In the genomic region with DNA sequence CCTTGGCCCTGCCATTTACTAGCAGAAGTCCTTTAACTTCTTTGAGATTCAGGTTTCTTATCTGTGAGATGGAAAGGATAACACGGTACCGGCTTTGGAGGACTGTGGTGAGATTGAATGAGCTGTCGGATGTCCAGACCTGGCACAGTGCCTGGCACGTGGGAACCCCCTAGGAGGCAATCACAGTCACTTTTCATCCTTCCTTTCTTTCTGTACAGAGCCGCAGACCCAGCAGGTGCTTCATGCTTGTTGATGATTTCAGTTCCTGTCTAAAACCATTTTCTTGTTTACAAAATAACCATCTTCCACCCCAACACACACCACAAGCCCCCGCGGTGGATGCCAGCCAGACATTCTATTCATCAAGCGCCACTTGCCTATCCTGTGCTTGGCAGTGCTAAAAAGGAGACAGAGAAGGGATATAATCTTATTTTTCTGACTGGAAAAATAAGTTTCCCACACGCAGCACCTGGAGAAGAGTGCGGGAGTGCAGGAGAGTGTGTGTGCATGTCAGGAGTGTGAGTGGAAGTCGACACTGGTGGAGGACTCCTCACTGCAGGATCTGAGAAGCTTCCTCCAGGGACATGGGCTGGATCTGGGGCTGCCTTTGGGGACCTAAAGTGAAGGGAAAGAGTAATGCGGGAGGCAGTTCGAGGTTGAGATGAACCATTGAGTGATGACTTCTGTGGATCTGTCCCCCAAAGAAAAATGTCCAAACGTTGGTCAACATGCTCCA, we compare ENCODE assay signal across 8 cellular contexts.
DNase-seq lines count a peak whose midpoint lies in the region; ATAC-seq, FAIRE-seq and TF ChIP-seq lines count a peak whose summit lies in the region.

No MANE protein-coding gene starts in this region.

- H3K27ac ChIP-seq in CD4-positive, CD25-positive, alpha-beta regulatory T cell (ENCODE audit: insufficient read depth, low read length, poor library complexity, severe bottlenecking) = no peak overlapping the region
- no peak overlapping the region for H3K27ac ChIP-seq in vagina

- TF ChIP-seq POLR2A in vagina (IDR thresholded peaks at IDR 0.05) = no peak
- TF ChIP-seq POLR2A in H54 (IDR thresholded peaks at IDR 0.05; ENCODE audit: low read depth, low read length) = no peak

- POLR2A ChIA-PET in activated CD8-positive, alpha-beta T cell treated with anti-CD3 and anti-CD28 coated beads, Interleukin-2, amount 10 ng/mL, durations not matched to agents 7 days and 5 days (lab: Charles Lee) = interaction anchor here (0.6 kb wide), 1 partner anchor 27 kb away, joined by 3 read pairs; no protein-coding TSS in a partner anchor

- ATAC-seq in CD4-positive, CD25-positive, alpha-beta regulatory T cell (ENCODE audit: low read depth in 2 of 2) = no peak
- ATAC-seq in GM19035 (IDR thresholded peaks at IDR 0.05; ENCODE audit: unreplicated experiment) = peak; percentile 54
- peak; percentile 48 for ATAC-seq in HG03064 (IDR thresholded peaks at IDR 0.05; ENCODE audit: low read depth, unreplicated experiment)
- ATAC-seq in activated CD8-positive, alpha-beta T cell treated with anti-CD3 and anti-CD28 coated beads, Interleukin-2, amount 10 ng/mL, durations not matched to agents 7 days and 5 days = no peak

- no peak overlapping the region for H3K4me3 ChIP-seq in CD4-positive, CD25-positive, alpha-beta regulatory T cell (ENCODE audit: low read depth, low read length)
- no peak overlapping the region for H3K4me3 ChIP-seq in vagina

- H3K36me3 ChIP-seq in CD4-positive, CD25-positive, alpha-beta regulatory T cell (ENCODE audit: control insufficient read depth, insufficient read depth, low read length) = peaks cover 24% of the 10 kb centered on the region
- no peaks in the 10 kb centered on the region for H3K36me3 ChIP-seq in vagina

- intact Hi-C loops in vagina (cut with DNase I) = no loop called here

- H3K4me1 Mint-ChIP-seq in CD4-positive, CD25-positive, alpha-beta regulatory T cell = peaks cover 35 to 87% (median 51%) of the 10 kb centered on the region in 4 donors
- H3K4me1 Mint-ChIP-seq in activated CD8-positive, alpha-beta T cell treated with anti-CD3 and anti-CD28 coated beads, Interleukin-2, amount 10 ng/mL, durations not matched to agents 7 days and 5 days (ENCODE audit: low read depth) = peaks cover 71% of the 10 kb centered on the region

- peak overlapping the region; percentile 76 to 90 (median 85) for H3K27ac Mint-ChIP-seq in CD4-positive, CD25-positive, alpha-beta regulatory T cell
- H3K27ac Mint-ChIP-seq in activated CD8-positive, alpha-beta T cell treated with anti-CD3 and anti-CD28 coated beads, Interleukin-2, amount 10 ng/mL, durations not matched to agents 7 days and 5 days = peak overlapping the region; percentile 36

- H3K36me3 Mint-ChIP-seq in CD4-positive, CD25-positive, alpha-beta regulatory T cell = peaks cover 39% of the 10 kb centered on the region
- H3K36me3 Mint-ChIP-seq in activated CD8-positive, alpha-beta T cell treated with anti-CD3 and anti-CD28 coated beads, Interleukin-2, amount 10 ng/mL, durations not matched to agents 7 days and 5 days (ENCODE audit: low read depth) = peaks cover 60% of the 10 kb centered on the region

- H3K9me3 ChIP-seq in CD4-positive, CD25-positive, alpha-beta regulatory T cell (ENCODE audit: control insufficient read depth in 2 of 2, low read length in 2 of 2) = no peaks in the 10 kb centered on the region
- H3K9me3 ChIP-seq in vagina = no peaks in the 10 kb centered on the region

- H3K27me3 Mint-ChIP-seq in CD4-positive, CD25-positive, alpha-beta regulatory T cell = no peaks in the 10 kb centered on the region
- no peaks in the 10 kb centered on the region for H3K27me3 Mint-ChIP-seq in activated CD8-positive, alpha-beta T cell treated with anti-CD3 and anti-CD28 coated beads, Interleukin-2, amount 10 ng/mL, durations not matched to agents 7 days and 5 days (ENCODE audit: low read depth)

- TF ChIP-seq CTCF in vagina (IDR thresholded peaks at IDR 0.05) = no peak

- no peak for DNase-seq in CD4-positive, CD25-positive, alpha-beta regulatory T cell
- DNase-seq in activated CD8-positive, alpha-beta T cell treated with anti-CD3 and anti-CD28 coated beads, Interleukin-2, amount 10 ng/mL, durations not matched to agents 7 days and 5 days = peak; percentile 20
- DNase-seq in vagina (ENCODE audit: extremely low spot score in 2 of 2) = no peak
- DNase-seq in H54 (ENCODE audit: insufficient read length, low spot score) = no peak
- no peak for DNase-seq in DMS 273 treated with DMSO at 0.1 percent for 48 hours (lab: John Stamatoyannopoulos, UW)
- DNase-seq in NK-92 (lab: John Stamatoyannopoulos, UW; ENCODE audit: unreplicated experiment) = no peak

- H3K4me3 Mint-ChIP-seq in CD4-positive, CD25-positive, alpha-beta regulatory T cell = no peak overlapping the region
- H3K4me3 Mint-ChIP-seq in activated CD8-positive, alpha-beta T cell treated with anti-CD3 and anti-CD28 coated beads, Interleukin-2, amount 10 ng/mL, durations not matched to agents 7 days and 5 days = no peak overlapping the region

- peaks cover 0 to 2% (median 0%) of the 10 kb centered on the region in 7 donors for H3K9me3 Mint-ChIP-seq in CD4-positive, CD25-positive, alpha-beta regulatory T cell
- H3K9me3 Mint-ChIP-seq in activated CD8-positive, alpha-beta T cell treated with anti-CD3 and anti-CD28 coated beads, Interleukin-2, amount 10 ng/mL, durations not matched to agents 7 days and 5 days (ENCODE audit: insufficient read depth) = no peaks in the 10 kb centered on the region

- FAIRE-seq in H54 (lab: Jason Lieb, UNC) = no peak

- CTCF ChIA-PET in activated CD8-positive, alpha-beta T cell treated with anti-CD3 and anti-CD28 coated beads, Interleukin-2, amount 10 ng/mL, durations not matched to agents 7 days and 5 days (lab: Charles Lee) = interaction anchor here (1.6 kb wide), 1 partner anchor 12 kb away, joined by 6 read pairs; no protein-coding TSS in a partner anchor

- peaks cover 43% of the 10 kb centered on the region for H3K4me1 ChIP-seq in CD4-positive, CD25-positive, alpha-beta regulatory T cell (ENCODE audit: control insufficient read depth, insufficient read depth, low read length, poor library complexity, severe bottlenecking)
- H3K4me1 ChIP-seq in vagina = no peaks in the 10 kb centered on the region

- no peaks in the 10 kb centered on the region for H3K27me3 ChIP-seq in CD4-positive, CD25-positive, alpha-beta regulatory T cell (ENCODE audit: control insufficient read depth, insufficient read depth, low read length)
- no peaks in the 10 kb centered on the region for H3K27me3 ChIP-seq in vagina

Comparison
In these comparisons a context has a peak if more than half of its experiments do, and no peak if none do; other contexts are left out.
1. ATAC-seq: peak in GM19035 (single experiment) and HG03064 (single experiment); none in CD4-positive, CD25-positive, alpha-beta regulatory T cell (0 of 2) and activated CD8-positive, alpha-beta T cell treated with anti-CD3 and anti-CD28 coated beads, Interleukin-2, amount 10 ng/mL, durations not matched to agents 7 days and 5 days (single experiment).